Comparison of ENCODE assay signal across 7 cellular contexts in the genomic region with DNA sequence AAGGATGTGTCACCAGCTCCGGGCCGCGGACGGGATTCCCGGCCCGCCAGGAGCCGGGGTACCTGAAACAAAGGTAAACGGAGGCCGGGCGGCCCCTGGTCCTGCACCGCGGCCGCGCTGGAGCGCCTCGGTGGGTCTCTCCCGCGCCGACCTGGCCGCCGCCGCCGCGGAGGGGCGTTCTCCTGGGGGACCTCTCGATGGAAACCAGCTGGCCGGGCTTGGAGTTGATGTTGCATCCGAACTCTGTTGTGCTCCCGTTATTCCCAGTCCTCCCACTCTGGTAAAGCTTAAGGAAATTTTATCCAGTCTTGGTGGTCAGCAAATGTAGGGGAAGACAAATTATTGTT. TPM values are rescaled to one million over a fixed set of nuclear protein-coding genes. Genes with fewer than 3 reads are reported as not detected.
DNase-seq lines count a peak whose midpoint lies in the region; ATAC-seq, FAIRE-seq and TF ChIP-seq lines count a peak whose summit lies in the region.

No MANE protein-coding gene starts in this region.

- no peak overlapping the region for H3K27ac Mint-ChIP-seq in stimulated activated memory B cell treated with anti-CD40 and anti-IgM and Interleukin-4, amounts not matched to agents 10 μg/mL and 1 μg/mL and 100 μg/mL, for 72 hours

- peak; percentile 11 for ATAC-seq in HG03354 (IDR thresholded peaks at IDR 0.05; ENCODE audit: poor library complexity, severe bottlenecking, unreplicated experiment)
- ATAC-seq in stimulated activated memory B cell treated with anti-CD40 and anti-IgM and Interleukin-4, amounts not matched to agents 10 μg/mL and 1 μg/mL and 100 μg/mL, for 72 hours = no peak

- DNase-seq in GM19239 (ENCODE audit: insufficient read length, low spot score) (peak; percentile 6), adrenal gland (no peak), dermis blood vessel endothelial cell (no peak), NCI-H2107 (lab: John Stamatoyannopoulos, UW) (no peak)

- TF ChIP-seq CTCF in adrenal gland (IDR thresholded peaks at IDR 0.05) = peak in 1 of 6 experiments; percentile 2

- no peaks in the 10 kb centered on the region for H3K4me1 Mint-ChIP-seq in stimulated activated memory B cell treated with anti-CD40 and anti-IgM and Interleukin-4, amounts not matched to agents 10 μg/mL and 1 μg/mL and 100 μg/mL, for 72 hours

- H3K9me3 Mint-ChIP-seq in stimulated activated memory B cell treated with anti-CD40 and anti-IgM and Interleukin-4, amounts not matched to agents 10 μg/mL and 1 μg/mL and 100 μg/mL, for 72 hours = peaks cover 11% of the 10 kb centered on the region

- H3K27me3 ChIP-seq in adrenal gland = no peaks in the 10 kb centered on the region

- H3K36me3 Mint-ChIP-seq in stimulated activated memory B cell treated with anti-CD40 and anti-IgM and Interleukin-4, amounts not matched to agents 10 μg/mL and 1 μg/mL and 100 μg/mL, for 72 hours = no peaks in the 10 kb centered on the region

- intact Hi-C loops in adrenal gland (cut with DNase I) = loop anchor here in 1 of 2 donors (10.0 kb wide), 1 partner anchor 78 kb away; no protein-coding TSS in a partner anchor

- H3K9me3 ChIP-seq in adrenal gland (replicated peaks in 1 of 3) (no peaks in the 10 kb centered on the region), iPS-18c (ENCODE audit: control insufficient read depth, insufficient read depth, low read length) (no peaks in the 10 kb centered on the region)

- peak overlapping the region; percentile 77 for H3K4me3 Mint-ChIP-seq in stimulated activated memory B cell treated with anti-CD40 and anti-IgM and Interleukin-4, amounts not matched to agents 10 μg/mL and 1 μg/mL and 100 μg/mL, for 72 hours

- FAIRE-seq in GM19239 (lab: Jason Lieb, UNC) = no peak

- no peaks in the 10 kb centered on the region for H3K36me3 ChIP-seq in adrenal gland (replicated peaks in 1 of 2)

- H3K27me3 Mint-ChIP-seq in stimulated activated memory B cell treated with anti-CD40 and anti-IgM and Interleukin-4, amounts not matched to agents 10 μg/mL and 1 μg/mL and 100 μg/mL, for 72 hours = peaks cover 47% of the 10 kb centered on the region

- TF ChIP-seq POLR2A in adrenal gland (IDR thresholded peaks at IDR 0.05) = no peak

- H3K27ac ChIP-seq in adrenal gland = peak overlapping the region; percentile 65 to 98 (median 87)

- 0 to 1% (median 0%) methylated on average over 2 to 29 of the region's 29 CpGs for WGBS in adrenal gland, 4 donors

- H3K4me1 ChIP-seq in adrenal gland (replicated peaks in 1 of 2) = peaks cover 4 to 18% of the 10 kb centered on the region in 2 donors

- peak overlapping the region in 3 of 4 donors; percentile 63 to 74 (median 71) for H3K4me3 ChIP-seq in adrenal gland
- peak overlapping the region; percentile 79 for H3K4me3 ChIP-seq in iPS-18c (ENCODE audit: insufficient read depth, low read depth, low read length)

RNA-seq across cellular contexts. Expression of gene PPP2R3A, which starts 0.8 kb away (rescaled TPM):
- total RNA-seq in adrenal gland (10 to 100 TPM in 5 of 8 donors, 1 to 10 TPM in 3; 8.4 to 15.4 (median 14.3) TPM), dermis blood vessel endothelial cell (7.3 and 9.9 TPM in 2 replicates)
- 10 to 100 TPM in 1 of 3 donors, 1 to 10 TPM in 2; 2.1 to 20.6 (median 2.3) TPM for polyA plus RNA-seq in adrenal gland
